In genomic region chr12:55738113-55739024, GRCh38 we compare ENCODE assay signal across 8 cellular contexts. TPM values are rescaled to one million over a fixed set of nuclear protein-coding genes. Genes with fewer than 3 reads are reported as not detected.
DNase-seq lines count a peak whose midpoint lies in the region; ATAC-seq lines count a peak whose summit lies in the region.

No MANE protein-coding gene starts in this region.

- peaks cover 13% of the 10 kb centered on the region for H3K4me1 ChIP-seq in effector memory CD4-positive, alpha-beta T cell (ENCODE audit: control insufficient read depth, insufficient read depth, low read length, poor library complexity, severe bottlenecking)

- peak; percentile 94 for DNase-seq in CD1c-positive myeloid dendritic cell (ENCODE audit: extremely low spot score)
- peak; percentile 97 for DNase-seq in NCI-H69 (lab: John Stamatoyannopoulos, UW)
- peak; percentile 49 to 84 for DNase-seq in activated CD4-positive, alpha-beta T cell treated with anti-CD3 and anti-CD28 coated beads, Interleukin-2, amount 50 U/mL, for 24 hours (ENCODE audit: low read depth in 1 of 2, low spot score in 1 of 2)
- peak; percentile 36 to 65 (median 48) for DNase-seq in effector memory CD4-positive, alpha-beta T cell
- peak; percentile 72 to 86 for DNase-seq in lung microvascular endothelial cell (ENCODE audit: low read depth in 2 of 2)
- peak; percentile 71 to 81 (median 78) for DNase-seq in stimulated activated CD4-positive, alpha-beta T cell treated with anti-CD3 and anti-CD28 coated beads, TNF-alpha, amount 100 ng/mL, for 48 hours (ENCODE audit: low read depth in 3 of 3)

- H3K4me3 ChIP-seq in effector memory CD4-positive, alpha-beta T cell (ENCODE audit: insufficient read depth, low read depth, low read length, poor library complexity, severe bottlenecking) = peak overlapping the region; percentile 65

- peak overlapping the region; percentile 73 for H3K27ac ChIP-seq in effector memory CD4-positive, alpha-beta T cell (ENCODE audit: insufficient read depth, low read length, poor library complexity, severe bottlenecking)

- no peaks in the 10 kb centered on the region for H3K9me3 ChIP-seq in effector memory CD4-positive, alpha-beta T cell (ENCODE audit: control insufficient read depth, low read length)

- ATAC-seq in GM19372 (IDR thresholded peaks at IDR 0.05; ENCODE audit: low read depth, unreplicated experiment) (peak; percentile 68), HG03520 (IDR thresholded peaks at IDR 0.05; ENCODE audit: unreplicated experiment) (peak; percentile 81)

- H3K27me3 ChIP-seq in effector memory CD4-positive, alpha-beta T cell (replicated peaks; ENCODE audit: control insufficient read depth, insufficient read depth, low read length, poor library complexity, severe bottlenecking) = no peaks in the 10 kb centered on the region

- H3K36me3 ChIP-seq in effector memory CD4-positive, alpha-beta T cell (ENCODE audit: control insufficient read depth, insufficient read depth, low read length) = no peaks in the 10 kb centered on the region

RNA-seq across cellular contexts. Expression of gene GDF11, which starts 4.6 kb away (rescaled TPM):
- total RNA-seq in lung microvascular endothelial cell = 1.4 and 1.5 TPM in 2 replicates

RNA-seq across cellular contexts. Expression of gene CD63, which starts 9.6 kb away (rescaled TPM):
- 1,160 and 1,633 TPM in 2 replicates for total RNA-seq in lung microvascular endothelial cell

RNA-seq across cellular contexts. Expression of gene RDH5, which starts 18.2 kb away (rescaled TPM):
- total RNA-seq in lung microvascular endothelial cell = 0.40 and 0.65 TPM in 2 replicates

RNA-seq across cellular contexts. Expression of gene BLOC1S1, which starts 22.5 kb away (rescaled TPM):
- total RNA-seq in lung microvascular endothelial cell = 57.1 and 65.3 TPM in 2 replicates

RNA-seq across cellular contexts. Expression of gene ITGA7, which starts 30.7 kb away (rescaled TPM):
- under 0.01 and 0.20 TPM in 2 replicates for total RNA-seq in lung microvascular endothelial cell

Comparison
In these comparisons a context has a peak if more than half of its experiments do, and no peak if none do; other contexts are left out.
1. Peak in every context shown above with its lines: DNase-seq, ATAC-seq, H3K4me3 ChIP-seq and H3K27ac ChIP-seq.